ENCODE assay signal across 2 cellular contexts in the genomic region with DNA sequence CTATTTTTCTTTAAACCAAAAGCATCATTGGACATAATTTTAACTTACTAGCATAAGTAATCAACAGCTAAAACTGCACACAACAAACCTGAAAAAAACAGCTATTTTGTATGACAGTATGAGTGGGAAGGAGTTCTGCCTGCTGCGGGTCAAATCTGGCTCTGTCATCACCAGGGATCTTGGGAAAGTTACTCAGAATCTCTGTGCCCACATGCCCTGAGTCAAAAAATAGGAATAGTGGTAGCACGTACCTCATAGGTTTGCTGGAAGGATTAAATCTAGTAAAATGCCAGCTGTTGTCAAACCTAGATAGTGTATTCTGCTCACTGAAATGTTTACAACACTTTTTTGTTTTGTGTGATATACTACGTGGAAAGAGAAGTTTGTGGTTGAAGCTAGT.
TF ChIP-seq lines count a peak whose summit lies in the region.

No MANE protein-coding gene starts in this region.

TF ChIP-seq in A549, 52 proteins besides CTCF, POLR2A, EP300 and RAD21:
- no peak for TF ChIP-seq JUN (IDR thresholded peaks at IDR 0.05)
- TF ChIP-seq KDM1A (IDR thresholded peaks at IDR 0.05; ENCODE audit: low read depth): no peak
- TF ChIP-seq CEBPB (IDR thresholded peaks at IDR 0.05): no peak
- no peak for TF ChIP-seq BHLHE40 (IDR thresholded peaks at IDR 0.05; ENCODE audit: low read depth, low read length)
- TF ChIP-seq SREBF2 (IDR thresholded peaks at IDR 0.05): no peak
- no peak for TF ChIP-seq NFE2L2 (conservative IDR thresholded peaks at IDR 0.05; ENCODE audit: low read length)
- no peak for TF ChIP-seq NR3C1 (IDR thresholded peaks at IDR 0.05)
- TF ChIP-seq, protein P1, sequence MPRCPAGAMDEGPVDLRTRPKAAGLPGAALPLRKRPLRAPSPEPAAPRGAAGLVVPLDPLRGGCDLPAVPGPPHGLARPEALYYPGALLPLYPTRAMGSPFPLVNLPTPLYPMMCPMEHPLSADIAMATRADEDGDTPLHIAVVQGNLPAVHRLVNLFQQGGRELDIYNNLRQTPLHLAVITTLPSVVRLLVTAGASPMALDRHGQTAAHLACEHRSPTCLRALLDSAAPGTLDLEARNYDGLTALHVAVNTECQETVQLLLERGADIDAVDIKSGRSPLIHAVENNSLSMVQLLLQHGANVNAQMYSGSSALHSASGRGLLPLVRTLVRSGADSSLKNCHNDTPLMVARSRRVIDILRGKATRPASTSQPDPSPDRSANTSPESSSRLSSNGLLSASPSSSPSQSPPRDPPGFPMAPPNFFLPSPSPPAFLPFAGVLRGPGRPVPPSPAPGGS (IDR thresholded peaks at IDR 0.05): no peak
- no peak for TF ChIP-seq MAZ (IDR thresholded peaks at IDR 0.05; ENCODE audit: borderline replicate concordance, low read depth, low read length)
- TF ChIP-seq CBX2 (IDR thresholded peaks at IDR 0.05; ENCODE audit: borderline replicate concordance, low read depth): no peak
- TF ChIP-seq FOSB (CRISPR knock-in tag; IDR thresholded peaks at IDR 0.05): no peak
- TF ChIP-seq, protein P2, sequence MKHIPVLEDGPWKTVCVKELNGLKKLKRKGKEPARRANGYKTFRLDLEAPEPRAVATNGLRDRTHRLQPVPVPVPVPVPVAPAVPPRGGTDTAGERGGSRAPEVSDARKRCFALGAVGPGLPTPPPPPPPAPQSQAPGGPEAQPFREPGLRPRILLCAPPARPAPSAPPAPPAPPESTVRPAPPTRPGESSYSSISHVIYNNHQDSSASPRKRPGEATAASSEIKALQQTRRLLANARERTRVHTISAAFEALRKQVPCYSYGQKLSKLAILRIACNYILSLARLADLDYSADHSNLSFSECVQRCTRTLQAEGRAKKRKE (CRISPR knock-in tag; IDR thresholded peaks at IDR 0.05; ENCODE audit: low read depth): no peak
- no peak for TF ChIP-seq ESRRA (IDR thresholded peaks at IDR 0.05; ENCODE audit: borderline replicate concordance, low read length)
- TF ChIP-seq CHD2 (IDR thresholded peaks at IDR 0.05; ENCODE audit: low read length, partially characterized antibody): no peak
- TF ChIP-seq NPAS2 (CRISPR knock-in tag; IDR thresholded peaks at IDR 0.05; ENCODE audit: borderline replicate concordance): no peak
- no peak for TF ChIP-seq HOXA7 (CRISPR knock-in tag; IDR thresholded peaks at IDR 0.05)
- TF ChIP-seq TFCP2L1 (CRISPR knock-in tag; IDR thresholded peaks at IDR 0.05): no peak
- TF ChIP-seq RFX5 (IDR thresholded peaks at IDR 0.05): no peak
- no peak for TF ChIP-seq CHD4 (IDR thresholded peaks at IDR 0.05; ENCODE audit: borderline replicate concordance)

TF ChIP-seq in IMR-90, 13 proteins besides CTCF, POLR2A, EP300 and RAD21:
- no peak for TF ChIP-seq RCOR1 (IDR thresholded peaks at IDR 0.05; ENCODE audit: insufficient replicate concordance, low read length)
- TF ChIP-seq FOS (IDR thresholded peaks at IDR 0.05; ENCODE audit: low read depth, low read length): no peak
- no peak for TF ChIP-seq RFX5 (IDR thresholded peaks at IDR 0.05; ENCODE audit: low read depth, low read length)
- TF ChIP-seq, protein P3, sequence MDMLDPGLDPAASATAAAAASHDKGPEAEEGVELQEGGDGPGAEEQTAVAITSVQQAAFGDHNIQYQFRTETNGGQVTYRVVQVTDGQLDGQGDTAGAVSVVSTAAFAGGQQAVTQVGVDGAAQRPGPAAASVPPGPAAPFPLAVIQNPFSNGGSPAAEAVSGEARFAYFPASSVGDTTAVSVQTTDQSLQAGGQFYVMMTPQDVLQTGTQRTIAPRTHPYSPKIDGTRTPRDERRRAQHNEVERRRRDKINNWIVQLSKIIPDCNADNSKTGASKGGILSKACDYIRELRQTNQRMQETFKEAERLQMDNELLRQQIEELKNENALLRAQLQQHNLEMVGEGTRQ (IDR thresholded peaks at IDR 0.05; ENCODE audit: low read depth, low read length): no peak
